Comparison of ENCODE assay signal across 21 cellular contexts in genomic region chr9:36174731-36175130, GRCh38. TPM values are rescaled to one million over a fixed set of nuclear protein-coding genes. Genes with fewer than 3 reads are reported as not detected.
"Had no signal": no experiment of that assay in that cellular context is flagged by ENCODE, and none has a peak within 500 bp of the region (broad histone marks: within the 10 kb centered on the region; RNA-seq: fewer than 3 reads in every experiment).

No MANE protein-coding gene starts in this region.

- H3K4me1 ChIP-seq: foreskin keratinocyte, sigmoid colon, stomach, transverse colon had no signal

- H3K36me3 ChIP-seq: sigmoid colon, stomach, thoracic aorta, transverse colon had no signal

- H3K4me1 Mint-ChIP-seq: stimulated activated naive B cell treated with anti-CD40 and anti-IgM and Interleukin-4, amounts not matched to agents 10 μg/mL and 1 μg/mL and 100 μg/mL, for 72 hours had no signal

- H3K27ac ChIP-seq: coronary artery, foreskin keratinocyte, sigmoid colon, skin epidermis, stomach, thoracic aorta, transverse colon had no signal

- ATAC-seq: foreskin keratinocyte; left colon; natural killer cell treated with Interleukin-12 subunit alpha and Interleukin-12 subunit beta and Interleukin-15 and Interleukin-18, amount 100 ng/mL, for 72 hours; stimulated activated naive B cell treated with anti-CD40 and anti-IgM and Interleukin-4, amounts not matched to agents 10 μg/mL and 1 μg/mL and 100 μg/mL, for 72 hours had no signal

- H3K4me3 Mint-ChIP-seq: endodermal cell; natural killer cell treated with Interleukin-12 subunit alpha and Interleukin-12 subunit beta and Interleukin-15 and Interleukin-18, amount 100 ng/mL, for 72 hours; stimulated activated naive B cell treated with anti-CD40 and anti-IgM and Interleukin-4, amounts not matched to agents 10 μg/mL and 1 μg/mL and 100 μg/mL, for 72 hours had no signal

- H3K9me3 ChIP-seq: sigmoid colon, stomach, thoracic aorta, transverse colon had no signal

- H3K36me3 Mint-ChIP-seq: natural killer cell treated with Interleukin-12 subunit alpha and Interleukin-12 subunit beta and Interleukin-15 and Interleukin-18, amount 100 ng/mL, for 72 hours; stimulated activated naive B cell treated with anti-CD40 and anti-IgM and Interleukin-4, amounts not matched to agents 10 μg/mL and 1 μg/mL and 100 μg/mL, for 72 hours had no signal

- H3K9me3 Mint-ChIP-seq: natural killer cell treated with Interleukin-12 subunit alpha and Interleukin-12 subunit beta and Interleukin-15 and Interleukin-18, amount 100 ng/mL, for 72 hours; stimulated activated naive B cell treated with anti-CD40 and anti-IgM and Interleukin-4, amounts not matched to agents 10 μg/mL and 1 μg/mL and 100 μg/mL, for 72 hours had no signal

- H3K27me3 ChIP-seq: foreskin keratinocyte, sigmoid colon, stomach, transverse colon had no signal

- DNase-seq: effector CD4-positive, alpha-beta T cell; endodermal cell; erythroblast; foreskin keratinocyte; left colon; midbrain; posterior cingulate gyrus; sigmoid colon; stimulated activated CD4-positive, alpha-beta T cell treated with anti-CD3 and anti-CD28 coated beads, Interleukin-2, amount 100 ng/mL, for 24 hours; stimulated activated CD4-positive, alpha-beta T cell treated with anti-CD3 and anti-CD28 coated beads, Interleukin-4, amount 100 ng/mL, for 4 hours; stimulated activated naive B cell treated with anti-CD40 and anti-IgM and Interleukin-4, amounts not matched to agents 10 μg/mL and 1 μg/mL and 100 μg/mL, for 72 hours; stomach; substantia nigra; transverse colon had no signal

- H3K4me3 ChIP-seq: coronary artery, sigmoid colon, skin epidermis, stomach, thoracic aorta, transverse colon had no signal

- H3K27ac Mint-ChIP-seq: endodermal cell; natural killer cell treated with Interleukin-12 subunit alpha and Interleukin-12 subunit beta and Interleukin-15 and Interleukin-18, amount 100 ng/mL, for 72 hours; stimulated activated naive B cell treated with anti-CD40 and anti-IgM and Interleukin-4, amounts not matched to agents 10 μg/mL and 1 μg/mL and 100 μg/mL, for 72 hours had no signal

RNA-seq across cellular contexts. Expression of gene CCIN, which starts 5.5 kb away (rescaled TPM):
- total RNA-seq: foreskin keratinocyte, kidney epithelial cell, liver, osteocyte, transverse colon had no signal
